Comparison of ENCODE assay signal across 18 cellular contexts in the genomic region with DNA sequence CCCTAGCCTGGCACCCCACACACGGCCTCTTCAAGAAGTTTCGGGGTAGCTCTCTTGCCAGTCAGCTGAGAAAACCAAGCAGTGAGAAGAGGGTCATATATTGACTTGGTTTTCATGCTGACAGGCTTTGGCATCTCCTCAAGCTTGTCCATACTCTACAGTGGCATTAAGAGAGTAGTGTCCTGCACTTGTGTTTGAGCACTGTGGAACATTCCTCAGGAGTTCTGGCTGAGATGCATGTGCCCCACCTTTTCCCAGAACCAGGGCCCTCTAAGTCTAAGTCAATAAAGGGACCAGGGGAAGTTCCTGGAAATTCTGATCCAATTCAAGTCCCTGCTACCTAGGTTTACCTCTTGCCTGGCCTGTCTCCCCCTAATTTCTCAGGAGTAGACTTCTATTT.
"Had no signal": no experiment of that assay in that cellular context is flagged by ENCODE, and none has a peak within 500 bp of the region (broad histone marks: within the 10 kb centered on the region; RNA-seq: fewer than 3 reads in every experiment).

No MANE protein-coding gene starts in this region.

- DNase-seq: NCI-H1048, NCI-H1105, NCI-H1417, NCI-H1436 treated with DMSO at 0.1 percent for 48 hours, NCI-H1694, NCI-H187 treated with DMSO at 0.1 percent for 48 hours, NCI-H2081, NCI-H2107, NCI-H2227 treated with DMSO at 0.1 percent for 48 hours, NCI-H510A, NCI-H524 treated with DMSO at 0.1 percent for 48 hours, NCI-H69, NCI-H774, Right ventricle myocardium superior, RPMI8226, SIG-M5, SK-N-SH had no signal

- FAIRE-seq: RCC 7860 had no signal

- H3K4me2 ChIP-seq: SK-N-SH had no signal

- H3K9me3 ChIP-seq: SK-N-SH had no signal
